14 cellular contexts compared by ENCODE assay signal in genomic region chr10:122474145-122474739, GRCh38. TPM values are rescaled to one million over a fixed set of nuclear protein-coding genes. Genes with fewer than 3 reads are reported as not detected.
DNase-seq lines count a peak whose midpoint lies in the region; ATAC-seq and TF ChIP-seq lines count a peak whose summit lies in the region.
"Had no signal": no experiment of that assay in that cellular context is flagged by ENCODE, and none has a peak within 500 bp of the region (broad histone marks: within the 10 kb centered on the region; RNA-seq: fewer than 3 reads in every experiment).

No MANE protein-coding gene starts in this region.

- peak; percentile 63 for DNase-seq in Ammon's horn (ENCODE audit: low spot score)
- peak; percentile 87 for DNase-seq in amniotic epithelial cell (ENCODE audit: low read depth)
- peak in 2 of 5 donors; percentile 52 to 55 for DNase-seq in heart left ventricle
- DNase-seq in ovary = peak in 3 of 5 donors; percentile 36 to 64 (median 59)
- DNase-seq in HFFc6 = no peak
- no peak for DNase-seq in Caco-2
- DNase-seq in activated T-cell treated with anti-CD3 and anti-CD28 coated beads, Interleukin-2, amount 50 U/mL, for 1 hour = no peak
- DNase-seq in glomerular visceral epithelial cell (ENCODE audit: extremely low spot score) = no peak
- DNase-seq: DND-41, NCI-H1048, T-cell had no signal

- peak; percentile 41 to 71 (median 60) for ATAC-seq in heart left ventricle
- ATAC-seq: T-cell had no signal

- H3K4me3 ChIP-seq in heart left ventricle (peak overlapping the region in 4 of 12 donors; percentile 1 to 26 (median 20)), ovary (no peak overlapping the region), Caco-2 (ENCODE audit: low read depth, low read length) (no peak overlapping the region)

- TF ChIP-seq POLR2A in heart left ventricle (IDR thresholded peaks at IDR 0.05) = no peak
- no peak for TF ChIP-seq POLR2A in ovary (IDR thresholded peaks at IDR 0.05)

- POLR2A ChIA-PET in Caco-2 (lab: Charles Lee) = no interaction called here

- H3K36me3 Mint-ChIP-seq in HFFc6 (ENCODE audit: low read depth) (no peaks in the 10 kb centered on the region), Caco-2 (ENCODE audit: insufficient read depth, unreplicated experiment) (no peaks in the 10 kb centered on the region)
- H3K36me3 Mint-ChIP-seq: T-cell had no signal

- no peaks in the 10 kb centered on the region for H3K27me3 ChIP-seq in heart left ventricle
- H3K27me3 ChIP-seq in ovary = no peaks in the 10 kb centered on the region
- H3K27me3 ChIP-seq in Caco-2 (replicated peaks; ENCODE audit: control insufficient read depth, insufficient read depth, low read length) = peaks cover 1% of the 10 kb centered on the region

- peaks cover 26% of the 10 kb centered on the region for H3K4me1 Mint-ChIP-seq in HFFc6 (ENCODE audit: low read depth)
- peaks cover 10% of the 10 kb centered on the region for H3K4me1 Mint-ChIP-seq in Caco-2 (ENCODE audit: low read depth, unreplicated experiment)

- H3K27ac ChIP-seq in heart left ventricle = peak overlapping the region in 9 of 12 donors; percentile 23 to 83 (median 64)
- H3K27ac ChIP-seq in ovary = no peak overlapping the region

- H3K9me3 ChIP-seq in heart left ventricle (no peaks in the 10 kb centered on the region), ovary (no peaks in the 10 kb centered on the region), Caco-2 (no peaks in the 10 kb centered on the region)
- H3K9me3 ChIP-seq: psoas muscle had no signal

- WGBS in heart left ventricle, 4 donors = 18 to 22% (median 20%) methylated on average over 15 of the region's 15 CpGs
- 5 to 16% (median 6%) methylated on average over 15 of the region's 15 CpGs for WGBS in ovary, 3 donors

- H3K9me3 Mint-ChIP-seq in HFFc6 (no peaks in the 10 kb centered on the region), Caco-2 (ENCODE audit: unreplicated experiment) (no peaks in the 10 kb centered on the region)
- H3K9me3 Mint-ChIP-seq: T-cell had no signal

- CTCF ChIA-PET in Caco-2 (lab: Charles Lee) = no interaction called here

- peaks cover 10% of the 10 kb centered on the region for H3K27me3 Mint-ChIP-seq in HFFc6 (ENCODE audit: insufficient read depth)
- H3K27me3 Mint-ChIP-seq in Caco-2 (ENCODE audit: insufficient read depth, unreplicated experiment) = peaks cover 5% of the 10 kb centered on the region

- intact Hi-C loops in heart left ventricle (cut with DNase I) (loop anchor here in 1 of 10 donors (5.0 kb wide), 1 partner anchor 93 kb away; no protein-coding TSS in a partner anchor), ovary (cut with DNase I) (no loop called here), Caco-2 (cut with micrococcal nuclease; ENCODE audit: unreplicated experiment) (no loop called here)

- H3K4me1 ChIP-seq in heart left ventricle (peaks cover 3 to 63% (median 50%) of the 10 kb centered on the region in 12 donors), ovary (ENCODE audit: insufficient read depth) (peaks cover 26% of the 10 kb centered on the region), Caco-2 (peaks cover 16% of the 10 kb centered on the region; the same call in 1 of the 2 replicates)

- BruUV-seq in Caco-2 (replicated peaks; lab: Mats Ljungman, UMichigan) = no TSS peak

- no peak for TF ChIP-seq EP300 in ovary (IDR thresholded peaks at IDR 0.05)

- H3K36me3 ChIP-seq in heart left ventricle = peaks cover 0 to 3% (median 0%) of the 10 kb centered on the region in 9 donors
- H3K36me3 ChIP-seq in ovary = no peaks in the 10 kb centered on the region
- no peaks in the 10 kb centered on the region for H3K36me3 ChIP-seq in Caco-2 (ENCODE audit: control insufficient read depth, insufficient read depth, low read length)

- H3K27ac Mint-ChIP-seq in HFFc6 = no peak overlapping the region
- H3K27ac Mint-ChIP-seq in Caco-2 (ENCODE audit: unreplicated experiment) = no peak overlapping the region
- H3K27ac Mint-ChIP-seq: T-cell had no signal

- H3K4me3 Mint-ChIP-seq in HFFc6 (no peak overlapping the region), Caco-2 (ENCODE audit: unreplicated experiment) (no peak overlapping the region)

- no peak for TF ChIP-seq CTCF in heart left ventricle (IDR thresholded peaks at IDR 0.05)
- no peak for TF ChIP-seq CTCF in ovary (IDR thresholded peaks at IDR 0.05)
- no peak for TF ChIP-seq CTCF in HFFc6 (IDR thresholded peaks at IDR 0.05)
- no peak for TF ChIP-seq CTCF in Caco-2 (IDR thresholded peaks at IDR 0.05; ENCODE audit: insufficient read depth in 1 of 2, low read depth in 1 of 2, low read length in 1 of 2, severe bottlenecking in 1 of 2, unreplicated experiment in 1 of 2)

RNA-seq across cellular contexts. Expression of gene HTRA1, which starts 12.9 kb away (rescaled TPM):
- total RNA-seq in heart left ventricle (100 to 1,000 TPM in 3 of 9 donors, 10 to 100 TPM in 6; 35.7 to 153 (median 57.6) TPM), ovary (100 to 1,000 TPM; 194 to 463 (median 337) TPM), Caco-2 (2022) (0.70 and 1.1 TPM in 2 replicates)
- polyA plus RNA-seq in heart left ventricle (10 to 100 TPM; 30.5 to 34.9 TPM), ovary (100 to 1,000 TPM; 724 to 947 TPM)
- total RNA-seq in HFFc6 (2021; fragmentation: NEBNext Ultra II Directional; extraction: Animal tissue kit (Norgen Biotek cat#: 25700)) = 10 to 100 TPM; 55.0 to 67.2 (median 61.9) TPM

RNA-seq across cellular contexts. Expression of gene ARMS2, which starts 19.8 kb away (rescaled TPM):
- total RNA-seq in heart left ventricle (1 to 10 TPM in 2 of 9 donors, under 1 TPM in 1, not detected in 6; 0.87 to 1.5 (median 1.2) TPM), ovary (not detected), Caco-2 (2022) (not detected in 2 replicates)
- polyA plus RNA-seq in heart left ventricle (not detected), ovary (not detected)
- total RNA-seq in HFFc6 (2021; fragmentation: NEBNext Ultra II Directional; extraction: Animal tissue kit (Norgen Biotek cat#: 25700)) = not detected
- total RNA-seq: kidney epithelial cell, psoas muscle, T-cell had no signal
- polyA plus RNA-seq: adipose tissue had no signal

Comparison
In these comparisons a context has a peak if more than half of its experiments do, and no peak if none do; other contexts are left out.
1. DNase-seq: peak in Ammon's horn (single experiment), amniotic epithelial cell (single experiment) and ovary (3 of 5); none in HFFc6 (single experiment), Caco-2 (0 of 2), activated T-cell treated with anti-CD3 and anti-CD28 coated beads, Interleukin-2, amount 50 U/mL, for 1 hour (single experiment) and glomerular visceral epithelial cell (single experiment).
2. H3K27ac ChIP-seq: peak in heart left ventricle (9 of 12); none in ovary (0 of 2).
3. RNA of gene HTRA1, which starts 12.9 kb away (total RNA-seq): 194 to 463 TPM in ovary, 55.0 to 67.2 TPM in HFFc6 and 35.7 to 153 TPM in heart left ventricle; 0.70 to 1.1 TPM in Caco-2; every median in the first group is over 10 times any median in the second.